ENCODE assay signal across 18 cellular contexts in the genomic region with DNA sequence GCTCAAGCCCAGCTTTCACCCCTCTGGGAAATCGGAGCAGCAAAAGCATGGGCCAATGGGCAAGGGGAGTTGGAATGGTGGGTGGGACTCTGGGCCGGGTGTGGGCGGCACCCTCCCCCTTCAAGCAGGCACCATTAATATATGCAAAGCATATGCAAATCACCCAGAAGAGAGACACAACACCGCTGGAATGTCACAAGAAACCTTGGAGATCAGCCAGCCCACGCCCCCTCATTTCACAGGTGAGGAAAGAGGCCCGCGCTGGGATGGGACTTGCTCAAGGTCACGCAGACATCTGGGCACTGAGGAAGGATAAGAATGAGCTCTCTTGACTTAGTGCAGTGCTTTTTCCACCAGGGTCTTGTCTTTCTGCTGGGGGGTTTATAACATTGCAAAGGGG. TPM values are rescaled to one million over a fixed set of nuclear protein-coding genes. Genes with fewer than 3 reads are reported as not detected.
DNase-seq lines count a peak whose midpoint lies in the region; ATAC-seq, FAIRE-seq and TF ChIP-seq lines count a peak whose summit lies in the region.
"Had no signal": no experiment of that assay in that cellular context is flagged by ENCODE, and none has a peak within 500 bp of the region (broad histone marks: within the 10 kb centered on the region; RNA-seq: fewer than 3 reads in every experiment).

No MANE protein-coding gene starts in this region.

- no peak overlapping the region for H3K4me3 ChIP-seq in BLaER1 treated with 17β-estradiol and CSF1 and Interleukin-3, amounts not matched to agents 10 nM and 100 nM
- H3K4me3 ChIP-seq in HUES48 (ENCODE audit: low read depth, low read length), result no peak overlapping the region
- H3K4me3 ChIP-seq in mucosa of descending colon, result no peak overlapping the region
- H3K4me3 ChIP-seq: right atrium auricular region had no signal

- peak overlapping the region in 8 of 11 experiments; percentile 53 to 84 (median 66); a peak in 14 of 22 replicates for H3K4me2 ChIP-seq in BLaER1 treated with 17β-estradiol and CSF1 and Interleukin-3, amounts not matched to agents 10 nM and 100 nM

- H3K27me3 ChIP-seq in BLaER1 treated with 17β-estradiol and CSF1 and Interleukin-3, amounts not matched to agents 10 nM and 100 nM, result peaks cover 24 to 100% (median 43%) of the 10 kb centered on the region in 11 experiments
- H3K27me3 ChIP-seq in HUES48 (ENCODE audit: control insufficient read depth, insufficient read depth, low read length), result peaks cover 52% of the 10 kb centered on the region
- H3K27me3 ChIP-seq: right atrium auricular region had no signal

- FAIRE-seq in GM12892 (lab: Jason Lieb, UNC), result no peak
- FAIRE-seq: bronchial epithelial cell had no signal

- H4K20me1 ChIP-seq in BLaER1 treated with 17β-estradiol and CSF1 and Interleukin-3, amounts not matched to agents 10 nM and 100 nM, result peaks cover 0 to 91% (median 8%) of the 10 kb centered on the region in 11 experiments; a peak in 13 of 22 replicates

- peak in 2 of 3 donors; percentile 46 to 57 for DNase-seq in mucosa of descending colon
- no peak for DNase-seq in GM12892 (ENCODE audit: insufficient read length)
- no peak for DNase-seq in SIG-M5 treated with dmso at 0.1 percent for 504 hours (lab: John Stamatoyannopoulos, UW; ENCODE audit: unreplicated experiment)
- DNase-seq: activated CD4-positive, alpha-beta T cell treated with anti-CD3 and anti-CD28 coated beads, Interleukin-2, amount 50 U/mL, for 4 hours; activated T-cell treated with anti-CD3 and anti-CD28 coated beads, Interleukin-2, amount 50 U/mL, for 1 hour; CD8-positive, alpha-beta memory T cell; NCI-H2081 treated with DMSO at 0.1 percent for 48 hours; stimulated activated naive CD4-positive, alpha-beta T cell treated with Interleukin-2 at 50 U/mL for 16 hours had no signal

- no peak for TF ChIP-seq POLR2A in GM12892 (IDR thresholded peaks at IDR 0.05; ENCODE audit: low read depth, low read length)

- no peaks in the 10 kb centered on the region for H3K9me3 ChIP-seq in BLaER1 treated with 17β-estradiol and CSF1 and Interleukin-3, amounts not matched to agents 10 nM and 100 nM (replicated peaks in 1 of 11)
- no peaks in the 10 kb centered on the region for H3K9me3 ChIP-seq in HUES48 (ENCODE audit: control insufficient read depth, insufficient read depth, low read length)
- H3K9me3 ChIP-seq in mucosa of descending colon, result no peaks in the 10 kb centered on the region
- H3K9me3 ChIP-seq: right atrium auricular region had no signal

- H3K36me3 ChIP-seq in BLaER1 treated with 17β-estradiol and CSF1 and Interleukin-3, amounts not matched to agents 10 nM and 100 nM, result no peaks in the 10 kb centered on the region
- no peaks in the 10 kb centered on the region for H3K36me3 ChIP-seq in HUES48 (ENCODE audit: control insufficient read depth, insufficient read depth, low read length)
- no peaks in the 10 kb centered on the region for H3K36me3 ChIP-seq in mucosa of descending colon (ENCODE audit: low read depth)
- H3K36me3 ChIP-seq: right atrium auricular region had no signal

- intact Hi-C loops in mucosa of descending colon (cut with DNase I, micrococcal nuclease), result no loop called here

- ATAC-seq in mucosa of descending colon, result no peak
- no peak for ATAC-seq in GM19035 (IDR thresholded peaks at IDR 0.05; ENCODE audit: unreplicated experiment)
- no peak for ATAC-seq in HG03442 (IDR thresholded peaks at IDR 0.05; ENCODE audit: unreplicated experiment)
- ATAC-seq: esophagus mucosa, Panc1 had no signal

- no peak overlapping the region for H3K9ac ChIP-seq in BLaER1 treated with 17β-estradiol and CSF1 and Interleukin-3, amounts not matched to agents 10 nM and 100 nM
- no peak overlapping the region for H3K9ac ChIP-seq in HUES48 (ENCODE audit: low read depth, low read length)

- peaks cover 17 to 67% (median 41%) of the 10 kb centered on the region in 10 experiments; a peak in 19 of 20 replicates for H3K4me1 ChIP-seq in BLaER1 treated with 17β-estradiol and CSF1 and Interleukin-3, amounts not matched to agents 10 nM and 100 nM
- H3K4me1 ChIP-seq in HUES48 (ENCODE audit: control insufficient read depth, insufficient read depth, low read length) (peaks cover 51% of the 10 kb centered on the region), mucosa of descending colon (ENCODE audit: low read depth) (peaks cover 12% of the 10 kb centered on the region)

- no peak for TF ChIP-seq CTCF in mucosa of descending colon (IDR thresholded peaks at IDR 0.05)

- no peak overlapping the region for H3K27ac ChIP-seq in BLaER1 treated with 17β-estradiol and CSF1 and Interleukin-3, amounts not matched to agents 10 nM and 100 nM
- H3K27ac ChIP-seq in HUES48 (ENCODE audit: low read depth, low read length) (peak overlapping the region; percentile 72), cingulate gyrus (ENCODE audit: low read depth, low read length) (peak overlapping the region; percentile 77)
- H3K27ac ChIP-seq: right atrium auricular region had no signal

RNA-seq across cellular contexts. Expression of a gene that starts 4.8 kb away (rescaled TPM):
- total RNA-seq in mucosa of descending colon, result 1 to 10 TPM; 2.3 to 7.0 (median 2.5) TPM
- 0.13 TPM for polyA plus RNA-seq in GM12892 (2012; ENCODE audit: missing spikeins)
- total RNA-seq: glomerular endothelial cell had no signal
- polyA plus RNA-seq: CD8-positive, alpha-beta memory T cell had no signal

Comparison
In these comparisons a context has a peak if more than half of its experiments do, and no peak if none do; other contexts are left out.
1. H3K27ac ChIP-seq: peak in HUES48 (single experiment) and cingulate gyrus (single experiment); none in BLaER1 treated with 17β-estradiol and CSF1 and Interleukin-3, amounts not matched to agents 10 nM and 100 nM (0 of 11).
2. DNase-seq: peak in mucosa of descending colon (2 of 3); none in GM12892 (single experiment) and SIG-M5 treated with dmso at 0.1 percent for 504 hours (single experiment).